Comparison of ENCODE assay signal across 16 cellular contexts in genomic region chr19:28483197-28483596, GRCh38.
DNase-seq lines count a peak whose midpoint lies in the region; ATAC-seq, FAIRE-seq and TF ChIP-seq lines count a peak whose summit lies in the region.
"Had no signal": no experiment of that assay in that cellular context is flagged by ENCODE, and none has a peak within 500 bp of the region (broad histone marks: within the 10 kb centered on the region; RNA-seq: fewer than 3 reads in every experiment).

No MANE protein-coding gene starts in this region.

- H3K79me1 ChIP-seq in H1 (ENCODE audit: low read depth, low read length): no peaks in the 10 kb centered on the region

- H3K36me3 ChIP-seq in BLaER1 treated with 17β-estradiol and CSF1 and Interleukin-3, amounts not matched to agents 10 nM and 100 nM: no peaks in the 10 kb centered on the region
- no peaks in the 10 kb centered on the region for H3K36me3 ChIP-seq in H1 (ENCODE audit: control insufficient read depth in 2 of 4, insufficient read depth in 4 of 4, low read length in 3 of 4)
- no peaks in the 10 kb centered on the region for H3K36me3 ChIP-seq in ascending aorta
- H3K36me3 ChIP-seq: BE2C, HAP-1 had no signal

- peak overlapping the region; percentile 34; the same call in 1 of the 2 replicates for H2BK20ac ChIP-seq in H1 (ENCODE audit: low read length)

- intact Hi-C loops in ascending aorta (cut with DNase I): no loop called here

- WGBS in H1 (ENCODE audit: extremely low coverage in 1 of 2, insufficient coverage in 1 of 2, insufficient read length in 1 of 2, insufficient replicate concordance in 2 of 2, low coverage in 1 of 2, low lambda C conversion rate in 2 of 2, missing lambda C conversion rate in 1 of 2), 2 experiments: 82% methylated on average over 3 of the region's 3 CpGs; no CpG with 5 or more reads in 1 of the 2 experiments

- H4K8ac ChIP-seq in H1 (ENCODE audit: extremely low read depth, insufficient read depth, low read length): no peak overlapping the region

- DNase-seq in WTC11 (ENCODE audit: low spot score) (no peak), H1 (ENCODE audit: low read depth in 1 of 2, low spot score in 2 of 2) (no peak), type B pancreatic cell (ENCODE audit: extremely low spot score, unreplicated experiment) (no peak), ascending aorta (ENCODE audit: low spot score in 2 of 2) (no peak), NCI-H1105 treated with DMSO at 0.1 percent for 48 hours (lab: John Stamatoyannopoulos, UW) (no peak), DMS153 treated with DMSO at 0.1 percent for 48 hours (lab: John Stamatoyannopoulos, UW; ENCODE audit: unreplicated experiment) (no peak)
- DNase-seq: ACHN; BE2C; CD4-positive, alpha-beta memory T cell; DMS153; DMS79 treated with DMSO at 0.1 percent for 48 hours; GF-D8 had no signal

- H3K27me3 Mint-ChIP-seq in WTC11 (ENCODE audit: low read depth) (no peaks in the 10 kb centered on the region), type B pancreatic cell (peaks cover 3% of the 10 kb centered on the region)
- H3K27me3 Mint-ChIP-seq: CD4-positive, alpha-beta memory T cell had no signal

- H3K14ac ChIP-seq in H1 (ENCODE audit: insufficient read length): no peak overlapping the region

- H2BK15ac ChIP-seq in H1 (ENCODE audit: low read length): no peak overlapping the region

- no peaks in the 10 kb centered on the region for H3K23me2 ChIP-seq in H1 (ENCODE audit: low read depth, low read length)

- no peak overlapping the region for H3K23ac ChIP-seq in H1 (ENCODE audit: insufficient read length)

- H3K18ac ChIP-seq in H1 (ENCODE audit: extremely low read depth, low read length): 0 out of 2 replicates have a peak overlapping the region, but pooled peaks have one; percentile 16

- peaks cover 48 to 78% (median 75%) of the 10 kb centered on the region in 10 experiments for H3K4me1 ChIP-seq in BLaER1 treated with 17β-estradiol and CSF1 and Interleukin-3, amounts not matched to agents 10 nM and 100 nM
- peaks cover 0 to 6% (median under 1%) of the 10 kb centered on the region in 4 experiments; a peak in 3 of 7 replicates for H3K4me1 ChIP-seq in H1 (replicated peaks in 1 of 4; ENCODE audit: control insufficient read depth in 3 of 4, insufficient read depth in 4 of 4, low read length in 3 of 4)
- no peaks in the 10 kb centered on the region for H3K4me1 ChIP-seq in ascending aorta
- H3K4me1 ChIP-seq: BE2C, HAP-1 had no signal

- H4K5ac ChIP-seq in H1 (ENCODE audit: insufficient read length, low read depth, low read length): no peak overlapping the region

- peak overlapping the region in 2 of 11 experiments; percentile 7 to 18; a peak in 2 of 22 replicates for H3K27ac ChIP-seq in BLaER1 treated with 17β-estradiol and CSF1 and Interleukin-3, amounts not matched to agents 10 nM and 100 nM
- H3K27ac ChIP-seq in H1 (ENCODE audit: low read depth, low read length) (no peak overlapping the region), ascending aorta (no peak overlapping the region)

- no peak for TF ChIP-seq EP300 in H1 (IDR thresholded peaks at IDR 0.05; ENCODE audit: borderline replicate concordance in 1 of 2, low read depth in 2 of 2, low read length in 2 of 2)

- no peak overlapping the region for H2AK5ac ChIP-seq in H1 (ENCODE audit: low read depth, low read length)

- CTCF ChIA-PET in WTC11 (lab: Charles Lee) (interaction anchor here (1.0 to 1.4 kb wide), 2 partner anchors 13 to 150 kb away, joined by 3 to 4 read pairs; no protein-coding TSS in a partner anchor), H1 (lab: Charles Lee; ENCODE audit: partially characterized antibody) (interaction anchor here (0.8 to 1.8 kb wide), 4 partner anchors 14 to 95 kb away, joined by 3 to 7 read pairs (median 3); no protein-coding TSS in a partner anchor)

- peak overlapping the region; percentile 86; the same call in 1 of the 2 replicates for H2BK5ac ChIP-seq in H1 (ENCODE audit: low read depth, low read length)

- no peak for TF ChIP-seq POLR2A in H1 (IDR thresholded peaks at IDR 0.05; ENCODE audit: control extremely low read depth in 1 of 2, low read depth in 2 of 2, low read length in 2 of 2)

- ATAC-seq in WTC11: no peak

- no peak overlapping the region for H2BK120ac ChIP-seq in H1 (replicated peaks; ENCODE audit: low read depth, low read length)

- no peak overlapping the region for H3K4ac ChIP-seq in H1 (replicated peaks; ENCODE audit: insufficient read length, low read depth, low read length)

- peak overlapping the region; percentile 96; the same call in 1 of the 2 replicates for H2BK12ac ChIP-seq in H1 (ENCODE audit: low read depth, low read length)

- no peak overlapping the region for H3K9ac ChIP-seq in BLaER1 treated with 17β-estradiol and CSF1 and Interleukin-3, amounts not matched to agents 10 nM and 100 nM
- no peak overlapping the region for H3K9ac ChIP-seq in H1 (replicated peaks in 1 of 4; ENCODE audit: extremely low read depth in 1 of 4, low read depth in 3 of 4, low read length in 3 of 4)

- peak overlapping the region; percentile 66 for H3K27ac Mint-ChIP-seq in WTC11
- peak overlapping the region; percentile 19 for H3K27ac Mint-ChIP-seq in type B pancreatic cell
- H3K27ac Mint-ChIP-seq: CD14-positive monocyte; CD4-positive, alpha-beta memory T cell had no signal

- peaks cover 38% of the 10 kb centered on the region for H3K4me1 Mint-ChIP-seq in WTC11
- peaks cover 4% of the 10 kb centered on the region for H3K4me1 Mint-ChIP-seq in type B pancreatic cell (ENCODE audit: unreplicated experiment)
- H3K4me1 Mint-ChIP-seq: CD4-positive, alpha-beta memory T cell had no signal

- H3K4me3 ChIP-seq in BLaER1 treated with 17β-estradiol and CSF1 and Interleukin-3, amounts not matched to agents 10 nM and 100 nM: no peak overlapping the region
- H3K4me3 ChIP-seq in H1 (ENCODE audit: extremely low read depth in 1 of 4, insufficient read depth in 2 of 4, low read depth in 3 of 4, low read length in 4 of 4) (no peak overlapping the region), ascending aorta (no peak overlapping the region)
- H3K4me3 ChIP-seq: HAP-1 had no signal

- TF ChIP-seq CTCF in WTC11 (IDR thresholded peaks at IDR 0.05) (no peak), H1 (IDR thresholded peaks at IDR 0.05; ENCODE audit: control extremely low read depth in 1 of 3, insufficient read depth in 1 of 3, low read depth in 1 of 3, low read length in 3 of 3) (no peak), type B pancreatic cell (conservative IDR thresholded peaks at IDR 0.05) (no peak), ascending aorta (IDR thresholded peaks at IDR 0.05) (no peak)

- no peak for FAIRE-seq in H1 (lab: Jason Lieb, UNC)
- FAIRE-seq: A204.1 had no signal

- no peaks in the 10 kb centered on the region for H4K20me1 ChIP-seq in BLaER1 treated with 17β-estradiol and CSF1 and Interleukin-3, amounts not matched to agents 10 nM and 100 nM
- no peaks in the 10 kb centered on the region for H4K20me1 ChIP-seq in H1 (replicated peaks in 1 of 2; ENCODE audit: control insufficient read depth in 1 of 2, insufficient read depth in 2 of 2, low read length in 2 of 2)

- H3K9me3 Mint-ChIP-seq in WTC11 (peaks cover 8% of the 10 kb centered on the region; the same call in 1 of the 2 replicates), type B pancreatic cell (no peaks in the 10 kb centered on the region)

- no peak for TF ChIP-seq RAD21 in H1 (IDR thresholded peaks at IDR 0.05 in 1 of 2, conservative IDR thresholded peaks at IDR 0.05 in 1 of 2; ENCODE audit: low read depth in 2 of 2, low read length in 2 of 2)

- H3K36me3 Mint-ChIP-seq in WTC11 (peaks cover 8% of the 10 kb centered on the region), type B pancreatic cell (peaks cover 3% of the 10 kb centered on the region)
- H3K36me3 Mint-ChIP-seq: CD14-positive monocyte; CD4-positive, alpha-beta memory T cell had no signal

- no peak overlapping the region for H4K91ac ChIP-seq in H1 (replicated peaks; ENCODE audit: insufficient read length, low read length)

- no peak overlapping the region for H2AFZ ChIP-seq in H1 (ENCODE audit: low read length)

- peaks cover 0 to 8% (median 0%) of the 10 kb centered on the region in 11 experiments; a peak in 1 of 22 replicates for H3K27me3 ChIP-seq in BLaER1 treated with 17β-estradiol and CSF1 and Interleukin-3, amounts not matched to agents 10 nM and 100 nM
- no peaks in the 10 kb centered on the region for H3K27me3 ChIP-seq in H1 (replicated peaks in 1 of 4; ENCODE audit: control insufficient read depth in 3 of 4, extremely low read depth in 1 of 4, insufficient read depth in 3 of 4, low read length in 3 of 4)
- H3K27me3 ChIP-seq in ascending aorta: no peaks in the 10 kb centered on the region
- H3K27me3 ChIP-seq: BE2C had no signal

- POLR2A ChIA-PET in WTC11 (lab: Charles Lee) (no interaction called here), H1 (lab: Charles Lee; ENCODE audit: partially characterized antibody) (no interaction called here)

- no peak overlapping the region for H3K4me3 Mint-ChIP-seq in WTC11
- H3K4me3 Mint-ChIP-seq in type B pancreatic cell: no peak overlapping the region
- H3K4me3 Mint-ChIP-seq: CD14-positive monocyte; CD4-positive, alpha-beta memory T cell had no signal

- H3K4me2 ChIP-seq in BLaER1 treated with 17β-estradiol and CSF1 and Interleukin-3, amounts not matched to agents 10 nM and 100 nM: peak overlapping the region in 8 of 11 experiments; percentile 33 to 45 (median 40); a peak in 16 of 22 replicates
- no peak overlapping the region for H3K4me2 ChIP-seq in H1 (ENCODE audit: insufficient read depth in 1 of 2, low read depth in 2 of 2, low read length in 2 of 2)

- H3K9me3 ChIP-seq in BLaER1 treated with 17β-estradiol and CSF1 and Interleukin-3, amounts not matched to agents 10 nM and 100 nM (replicated peaks in 1 of 11): peaks cover 9 to 21% (median 12%) of the 10 kb centered on the region in 11 experiments; a peak in 20 of 22 replicates
- H3K9me3 ChIP-seq in H1 (ENCODE audit: insufficient read depth in 2 of 2, low read depth in 1 of 2, low read length in 1 of 2) (no peaks in the 10 kb centered on the region), ascending aorta (no peaks in the 10 kb centered on the region)
- H3K9me3 ChIP-seq: BE2C, HAP-1 had no signal

- H3K56ac ChIP-seq in H1 (replicated peaks; ENCODE audit: insufficient read length, low read depth, low read length): no peak overlapping the region

- no peaks in the 10 kb centered on the region for H3K79me2 ChIP-seq in H1 (ENCODE audit: control insufficient read depth in 1 of 2, insufficient read depth in 2 of 2, low read length in 2 of 2)

TF ChIP-seq in H1, 55 proteins besides CTCF, POLR2A, EP300 and RAD21:
- TF ChIP-seq SIRT6 (IDR thresholded peaks at IDR 0.05; ENCODE audit: low read length): no peak

Comparison
In these comparisons a context has a peak if more than half of its experiments do, and no peak if none do; other contexts are left out.
1. H3K4me2 ChIP-seq: peak in BLaER1 treated with 17β-estradiol and CSF1 and Interleukin-3, amounts not matched to agents 10 nM and 100 nM (8 of 11); none in H1 (0 of 2).